ENCODE assay signal across 11 cellular contexts in genomic region chr15:82536409-82537350, GRCh38. TPM values are rescaled to one million over a fixed set of nuclear protein-coding genes. Genes with fewer than 3 reads are reported as not detected.
DNase-seq lines count a peak whose midpoint lies in the region; ATAC-seq and TF ChIP-seq lines count a peak whose summit lies in the region.
"Had no signal": no experiment of that assay in that cellular context is flagged by ENCODE, and none has a peak within 500 bp of the region (broad histone marks: within the 10 kb centered on the region; RNA-seq: fewer than 3 reads in every experiment).

No MANE protein-coding gene starts in this region.

- DNase-seq in IMR-90 (no peak), PC-3 (no peak), ureter (ENCODE audit: low spot score) (no peak), NCI-H226 (no peak)
- no peak for DNase-seq in activated naive CD8-positive, alpha-beta T cell treated with anti-CD3 and anti-CD28 coated beads, Interleukin-2, amount 50 U/mL, for 24 hours
- DNase-seq in natural killer cell treated with Interleukin-12 subunit alpha and Interleukin-12 subunit beta and Interleukin-15 and Interleukin-18, amount 100 ng/mL, for 72 hours (ENCODE audit: low spot score): no peak
- DNase-seq: foreskin keratinocyte, upper lobe of left lung had no signal

- H3K4me1 ChIP-seq in DOHH2 (ENCODE audit: control insufficient read depth, low read length) (peaks cover 40% of the 10 kb centered on the region), IMR-90 (ENCODE audit: control insufficient read depth, insufficient read depth, low read length) (peaks cover 3% of the 10 kb centered on the region), PC-3 (ENCODE audit: insufficient read depth, low read length) (peaks cover 14% of the 10 kb centered on the region)

- H3K27me3 ChIP-seq in DOHH2 (ENCODE audit: control insufficient read depth, low read length): no peaks in the 10 kb centered on the region
- H3K27me3 ChIP-seq in IMR-90 (ENCODE audit: control insufficient read depth, insufficient read depth, low read length): no peaks in the 10 kb centered on the region
- no peaks in the 10 kb centered on the region for H3K27me3 ChIP-seq in PC-3 (ENCODE audit: low read length)
- H3K27me3 ChIP-seq: foreskin keratinocyte, SJCRH30, upper lobe of left lung had no signal

- no peak overlapping the region for H2BK15ac ChIP-seq in IMR-90 (ENCODE audit: low read depth, low read length)

- H4K20me1 ChIP-seq in DOHH2 (ENCODE audit: control insufficient read depth, insufficient read depth, low read depth, low read length): peaks cover 27% of the 10 kb centered on the region
- H4K20me1 ChIP-seq in IMR-90 (ENCODE audit: insufficient read depth, low read length): peaks cover 50% of the 10 kb centered on the region
- peaks cover 40% of the 10 kb centered on the region for H4K20me1 ChIP-seq in PC-3 (ENCODE audit: low read length)

- H3K9me3 Mint-ChIP-seq in activated naive CD8-positive, alpha-beta T cell treated with anti-CD3 and anti-CD28 coated beads, Interleukin-2, amount 50 U/mL, for 24 hours: no peaks in the 10 kb centered on the region
- no peaks in the 10 kb centered on the region for H3K9me3 Mint-ChIP-seq in natural killer cell treated with Interleukin-12 subunit alpha and Interleukin-12 subunit beta and Interleukin-15 and Interleukin-18, amount 100 ng/mL, for 72 hours
- H3K9me3 Mint-ChIP-seq: central memory CD8-positive, alpha-beta T cell had no signal

- no peak overlapping the region for H3K4ac ChIP-seq in IMR-90 (ENCODE audit: low read depth, low read length)

- no peak overlapping the region for H4K8ac ChIP-seq in IMR-90 (ENCODE audit: low read depth in 2 of 2, low read length in 2 of 2)

- H2AK5ac ChIP-seq in IMR-90 (ENCODE audit: low read depth, low read length): no peak overlapping the region

- H3K56ac ChIP-seq in IMR-90 (ENCODE audit: extremely low read depth, insufficient read depth, low read length): no peak overlapping the region

- H3K79me1 ChIP-seq in IMR-90 (ENCODE audit: low read depth in 1 of 2, low read length in 2 of 2): peaks cover 35 to 56% of the 10 kb centered on the region in 2 experiments

- no TSS peak for BruUV-seq in IMR-90 (replicated peaks; lab: Mats Ljungman, UMichigan)
- no TSS peak for BruUV-seq in PC-3 (replicated peaks; lab: Mats Ljungman, UMichigan)

- peaks cover 39% of the 10 kb centered on the region for H3K4me1 Mint-ChIP-seq in activated naive CD8-positive, alpha-beta T cell treated with anti-CD3 and anti-CD28 coated beads, Interleukin-2, amount 50 U/mL, for 24 hours
- H3K4me1 Mint-ChIP-seq in natural killer cell treated with Interleukin-12 subunit alpha and Interleukin-12 subunit beta and Interleukin-15 and Interleukin-18, amount 100 ng/mL, for 72 hours (ENCODE audit: low read depth in 2 of 2): peaks cover 38 to 39% of the 10 kb centered on the region in 2 donors

- H3K9ac ChIP-seq in IMR-90 (ENCODE audit: low read depth, low read length) (no peak overlapping the region), PC-3 (ENCODE audit: low read length) (no peak overlapping the region)

- TF ChIP-seq RAD21 in IMR-90 (IDR thresholded peaks at IDR 0.05; ENCODE audit: low read length): no peak

- CTCF ChIA-PET in IMR-90 (lab: Yijun Ruan, JAX) (no interaction called here), PC-3 (lab: Charles Lee) (no interaction called here)

- H3F3A ChIP-seq in DOHH2 (ENCODE audit: control insufficient read depth, insufficient read depth): peaks cover 58% of the 10 kb centered on the region
- H3F3A ChIP-seq in PC-3 (ENCODE audit: low read length, unreplicated experiment): peaks cover 19% of the 10 kb centered on the region

- no peak overlapping the region for H2BK120ac ChIP-seq in IMR-90 (ENCODE audit: low read depth, low read length)

- no peak overlapping the region for H2BK20ac ChIP-seq in IMR-90 (ENCODE audit: low read depth, low read length)

- WGBS in IMR-90 (ENCODE audit: extremely low coverage in 2 of 2, insufficient read length in 1 of 2), 2 experiments: 81% methylated on average over 3 of the region's 11 CpGs; no CpG with 5 or more reads in 1 of the 2 experiments

- H3K9me1 ChIP-seq in IMR-90 (ENCODE audit: insufficient read depth, low read length): no peaks in the 10 kb centered on the region

- dilution Hi-C loops in IMR-90 (cut with HindIII; ENCODE audit: low sequenced_read_pairs, unreplicated experiment): no loop called here

- in situ Hi-C loops in IMR-90 (cut with MboI; ENCODE audit: low sequenced_read_pairs): loop anchor here (10.0 kb wide), 3 partner anchors 162 to 468 kb away; no protein-coding TSS in a partner anchor

- intact Hi-C loops in IMR-90 (cut with micrococcal nuclease): no loop called here
- intact Hi-C loops in PC-3 (cut with micrococcal nuclease): no loop called here

- TF ChIP-seq CTCF in DOHH2 (IDR thresholded peaks at IDR 0.05; ENCODE audit: low read depth, low read length, poor library complexity, severe bottlenecking): no peak
- no peak for TF ChIP-seq CTCF in IMR-90 (conservative IDR thresholded peaks at IDR 0.05; ENCODE audit: low read depth, low read length)
- no peak for TF ChIP-seq CTCF in PC-3 (conservative IDR thresholded peaks at IDR 0.05; ENCODE audit: low read depth, low read length)

- H3K36me3 Mint-ChIP-seq in activated naive CD8-positive, alpha-beta T cell treated with anti-CD3 and anti-CD28 coated beads, Interleukin-2, amount 50 U/mL, for 24 hours (ENCODE audit: low read depth): peaks cover 72% of the 10 kb centered on the region
- H3K36me3 Mint-ChIP-seq in natural killer cell treated with Interleukin-12 subunit alpha and Interleukin-12 subunit beta and Interleukin-15 and Interleukin-18, amount 100 ng/mL, for 72 hours: peaks cover 43% of the 10 kb centered on the region

- peak overlapping the region; percentile 98 for H3K4me3 Mint-ChIP-seq in activated naive CD8-positive, alpha-beta T cell treated with anti-CD3 and anti-CD28 coated beads, Interleukin-2, amount 50 U/mL, for 24 hours
- H3K4me3 Mint-ChIP-seq in natural killer cell treated with Interleukin-12 subunit alpha and Interleukin-12 subunit beta and Interleukin-15 and Interleukin-18, amount 100 ng/mL, for 72 hours: peak overlapping the region; percentile 100
- H3K4me3 Mint-ChIP-seq: central memory CD8-positive, alpha-beta T cell had no signal

- peak overlapping the region; percentile 96 for H3K27ac Mint-ChIP-seq in activated naive CD8-positive, alpha-beta T cell treated with anti-CD3 and anti-CD28 coated beads, Interleukin-2, amount 50 U/mL, for 24 hours
- H3K27ac Mint-ChIP-seq in natural killer cell treated with Interleukin-12 subunit alpha and Interleukin-12 subunit beta and Interleukin-15 and Interleukin-18, amount 100 ng/mL, for 72 hours: peak overlapping the region; percentile 81 to 96

- no peak overlapping the region for H4K5ac ChIP-seq in IMR-90 (ENCODE audit: low read depth, low read length)

- no peak overlapping the region for H2BK5ac ChIP-seq in IMR-90 (ENCODE audit: low read depth, low read length, poor library complexity, severe bottlenecking)

- H2AFZ ChIP-seq in IMR-90 (replicated peaks; ENCODE audit: low read length, poor library complexity): no peak overlapping the region
- H2AFZ ChIP-seq in PC-3 (ENCODE audit: low read length): no peak overlapping the region

- no peaks in the 10 kb centered on the region for H3K27me3 Mint-ChIP-seq in activated naive CD8-positive, alpha-beta T cell treated with anti-CD3 and anti-CD28 coated beads, Interleukin-2, amount 50 U/mL, for 24 hours
- no peaks in the 10 kb centered on the region for H3K27me3 Mint-ChIP-seq in natural killer cell treated with Interleukin-12 subunit alpha and Interleukin-12 subunit beta and Interleukin-15 and Interleukin-18, amount 100 ng/mL, for 72 hours
- H3K27me3 Mint-ChIP-seq: central memory CD8-positive, alpha-beta T cell had no signal

- no peak overlapping the region for H3K14ac ChIP-seq in IMR-90 (replicated peaks; ENCODE audit: low read depth, low read length)

- 0 out of 2 replicates have a peak overlapping the region, but pooled peaks have one; percentile 2 for H3K27ac ChIP-seq in DOHH2 (ENCODE audit: low read depth, low read length)
- peak overlapping the region; percentile 12; the same call in 1 of the 2 replicates for H3K27ac ChIP-seq in IMR-90 (ENCODE audit: insufficient read depth, low read length)
- no peak overlapping the region for H3K27ac ChIP-seq in PC-3 (ENCODE audit: low read length)
- H3K27ac ChIP-seq: foreskin keratinocyte, SJCRH30 had no signal

- ATAC-seq in IMR-90 (ENCODE audit: low read depth) (no peak), PC-3 (no peak)
- no peak for ATAC-seq in activated naive CD8-positive, alpha-beta T cell treated with anti-CD3 and anti-CD28 coated beads, Interleukin-2, amount 50 U/mL, for 24 hours
- ATAC-seq in natural killer cell treated with Interleukin-12 subunit alpha and Interleukin-12 subunit beta and Interleukin-15 and Interleukin-18, amount 100 ng/mL, for 72 hours: no peak
- ATAC-seq: foreskin keratinocyte had no signal

- H3K4me3 ChIP-seq in DOHH2 (ENCODE audit: low read length) (no peak overlapping the region), IMR-90 (ENCODE audit: insufficient read depth, low read depth, low read length) (no peak overlapping the region), PC-3 (ENCODE audit: low read length) (no peak overlapping the region)
- H3K4me3 ChIP-seq: SJCRH30, upper lobe of left lung had no signal

- no peak overlapping the region for H4K91ac ChIP-seq in IMR-90 (ENCODE audit: insufficient read depth, low read depth, low read length)

- peak overlapping the region; percentile 63 for H2AK9ac ChIP-seq in IMR-90 (replicated peaks; ENCODE audit: low read depth, low read length, poor library complexity)

- peaks cover 53% of the 10 kb centered on the region for H3K79me2 ChIP-seq in DOHH2 (ENCODE audit: control insufficient read depth, low read length)
- peaks cover 50% of the 10 kb centered on the region for H3K79me2 ChIP-seq in PC-3 (ENCODE audit: low read length)

- H3K9me3 ChIP-seq in DOHH2 (ENCODE audit: control insufficient read depth, insufficient read depth, low read length): no peaks in the 10 kb centered on the region
- no peaks in the 10 kb centered on the region for H3K9me3 ChIP-seq in IMR-90 (ENCODE audit: control insufficient read depth, insufficient read depth, low read length)
- no peaks in the 10 kb centered on the region for H3K9me3 ChIP-seq in PC-3 (ENCODE audit: low read length)
- H3K9me3 ChIP-seq: SJCRH30, upper lobe of left lung had no signal

- no peak for TF ChIP-seq POLR2A in IMR-90 (IDR thresholded peaks at IDR 0.05; ENCODE audit: low read depth, low read length)

- POLR2A ChIA-PET in IMR-90 (lab: Charles Lee; ENCODE audit: unreplicated experiment): no interaction called here
- POLR2A ChIA-PET in PC-3 (lab: Charles Lee; ENCODE audit: unreplicated experiment): no interaction called here

- peak overlapping the region; percentile 91; the same call in 1 of the 2 replicates for H3K4me2 ChIP-seq in DOHH2 (ENCODE audit: low read length)
- no peak overlapping the region for H3K4me2 ChIP-seq in IMR-90 (ENCODE audit: low read depth, low read length)
- H3K4me2 ChIP-seq in PC-3 (ENCODE audit: low read length): no peak overlapping the region

- H3K18ac ChIP-seq in IMR-90 (ENCODE audit: low read depth, low read length): no peak overlapping the region

- no peak overlapping the region for H3K23ac ChIP-seq in IMR-90 (ENCODE audit: low read depth, low read length)

- H3K9me2 ChIP-seq in DOHH2 (replicated peaks; ENCODE audit: control insufficient read depth, low read length): no peaks in the 10 kb centered on the region
- H3K9me2 ChIP-seq in PC-3 (replicated peaks; ENCODE audit: low read length): no peaks in the 10 kb centered on the region

- H3K36me3 ChIP-seq in DOHH2 (ENCODE audit: control insufficient read depth, low read length): peaks cover 74% of the 10 kb centered on the region
- H3K36me3 ChIP-seq in IMR-90 (ENCODE audit: control insufficient read depth, insufficient read depth, low read length): peaks cover 45% of the 10 kb centered on the region
- H3K36me3 ChIP-seq in PC-3 (ENCODE audit: low read depth, low read length): peaks cover 49% of the 10 kb centered on the region

RNA-seq across cellular contexts. Expression of gene RPS17, which starts 3.6 kb away (rescaled TPM):
- 2,617 and 3,477 TPM in 2 replicates for total RNA-seq in IMR-90 (2012; rRNA removed)
- polyA plus RNA-seq in IMR-90 (2012; rRNA removed): 4,201 and 5,358 TPM in 2 replicates
- polyA plus RNA-seq in IMR-90 (2012; cell fraction: cytosol; rRNA removed): 3,823 and 3,949 TPM in 2 replicates
- polyA plus RNA-seq in IMR-90 (2012; cell fraction: nucleus; rRNA removed; ENCODE audit: low replicate concordance): 543 and 2,209 TPM in 2 replicates
- 1,000 to 10,000 TPM; 1,081 to 1,285 TPM for total RNA-seq in natural killer cell treated with Interleukin-12 subunit alpha and Interleukin-12 subunit beta and Interleukin-15 and Interleukin-18, amount 100 ng/mL, for 72 hours
- 2,156 and 3,194 TPM in 2 replicates for total RNA-seq in PC-3 (2014; rRNA removed)
- total RNA-seq in ureter: 1,866 TPM
